ENCODE assay signal across 8 cellular contexts in the genomic region with DNA sequence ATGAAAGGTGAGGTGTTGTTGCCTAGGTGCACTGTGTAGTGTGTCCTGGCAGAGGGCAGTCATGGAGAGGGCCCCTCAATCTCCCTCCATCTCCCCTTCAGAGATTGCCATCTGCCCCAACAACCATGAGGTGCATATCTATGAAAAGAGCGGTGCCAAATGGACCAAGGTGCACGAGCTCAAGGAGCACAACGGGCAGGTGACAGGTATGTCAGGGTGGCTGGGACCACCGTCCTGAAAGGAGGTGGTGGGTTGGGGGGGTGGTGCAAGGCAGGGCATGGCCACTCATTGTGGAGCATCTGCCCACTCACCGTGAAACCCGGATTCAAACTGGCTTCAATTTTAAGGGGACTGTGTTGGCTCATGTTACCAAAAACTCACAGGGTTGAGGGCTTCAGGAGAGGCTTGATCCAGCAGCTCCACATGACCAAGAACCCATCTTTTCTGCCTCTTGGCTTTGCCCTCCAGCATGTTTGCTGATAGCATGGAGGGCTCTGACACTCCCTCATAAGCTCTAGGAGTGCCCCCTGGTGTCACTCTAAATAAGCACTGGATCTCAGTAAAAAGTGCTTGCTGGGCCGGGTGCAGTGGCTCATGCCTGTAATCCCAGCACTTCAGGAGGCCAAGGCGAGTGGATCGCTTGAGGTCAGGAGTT.
DNase-seq lines count a peak whose midpoint lies in the region; ATAC-seq and FAIRE-seq lines count a peak whose summit lies in the region.

No MANE protein-coding gene starts in this region.

- H3K9me3 Mint-ChIP-seq in central memory CD8-positive, alpha-beta T cell = no peaks in the 10 kb centered on the region
- H3K9me3 Mint-ChIP-seq in stimulated activated naive CD8-positive, alpha-beta T cell treated with anti-CD3 and anti-CD28 coated beads, Interleukin-15, Interleukin-2, amounts not matched to agents 100 ng/mL and 50 ng/mL, for 24 hours = no peaks in the 10 kb centered on the region

- ATAC-seq in central memory CD8-positive, alpha-beta T cell (replicated peaks; ENCODE audit: extremely low read depth, poor library complexity, severe bottlenecking) = peak; percentile 48

- FAIRE-seq in HTR-8/SVneo (lab: Jason Lieb, UNC) = no peak

- no peak overlapping the region for H3K4me3 Mint-ChIP-seq in central memory CD8-positive, alpha-beta T cell
- H3K4me3 Mint-ChIP-seq in stimulated activated naive CD8-positive, alpha-beta T cell treated with anti-CD3 and anti-CD28 coated beads, Interleukin-15, Interleukin-2, amounts not matched to agents 100 ng/mL and 50 ng/mL, for 24 hours = no peak overlapping the region

- H3K27ac Mint-ChIP-seq in central memory CD8-positive, alpha-beta T cell (ENCODE audit: low read depth) = no peak overlapping the region
- peak overlapping the region; percentile 79 for H3K27ac Mint-ChIP-seq in stimulated activated naive CD8-positive, alpha-beta T cell treated with anti-CD3 and anti-CD28 coated beads, Interleukin-15, Interleukin-2, amounts not matched to agents 100 ng/mL and 50 ng/mL, for 24 hours

- peaks cover 63% of the 10 kb centered on the region for H3K36me3 Mint-ChIP-seq in central memory CD8-positive, alpha-beta T cell (ENCODE audit: insufficient read depth)
- peaks cover 35% of the 10 kb centered on the region for H3K36me3 Mint-ChIP-seq in stimulated activated naive CD8-positive, alpha-beta T cell treated with anti-CD3 and anti-CD28 coated beads, Interleukin-15, Interleukin-2, amounts not matched to agents 100 ng/mL and 50 ng/mL, for 24 hours (ENCODE audit: low read depth)

- DNase-seq in activated naive CD4-positive, alpha-beta T cell treated with Interleukin-2 at 50 U/mL for 16 hours = peak; percentile 21
- no peak for DNase-seq in activated naive CD4-positive, alpha-beta T cell treated with anti-CD3 and anti-CD28 coated beads, Interleukin-2, amount 50 U/mL, for 16 hours
- peak; percentile 55 to 60 for DNase-seq in NOMO-1 (lab: John Stamatoyannopoulos, UW; ENCODE audit: unreplicated experiment in 2 of 2)
- DNase-seq in central memory CD8-positive, alpha-beta T cell (ENCODE audit: low spot score in 2 of 2) = peak in 1 of 2 donors; percentile 26
- no peak for DNase-seq in HTR-8/SVneo (ENCODE audit: insufficient read length, low spot score)
- no peak for DNase-seq in DMS153 treated with DMSO at 0.1 percent for 48 hours (lab: John Stamatoyannopoulos, UW; ENCODE audit: unreplicated experiment)
- no peak for DNase-seq in NCI-H446 treated with DMSO at 0.1 percent for 48 hours (lab: John Stamatoyannopoulos, UW)

- H3K27me3 Mint-ChIP-seq in central memory CD8-positive, alpha-beta T cell = no peaks in the 10 kb centered on the region
- no peaks in the 10 kb centered on the region for H3K27me3 Mint-ChIP-seq in stimulated activated naive CD8-positive, alpha-beta T cell treated with anti-CD3 and anti-CD28 coated beads, Interleukin-15, Interleukin-2, amounts not matched to agents 100 ng/mL and 50 ng/mL, for 24 hours

- H3K4me1 Mint-ChIP-seq in central memory CD8-positive, alpha-beta T cell = peaks cover 18% of the 10 kb centered on the region
- H3K4me1 Mint-ChIP-seq in stimulated activated naive CD8-positive, alpha-beta T cell treated with anti-CD3 and anti-CD28 coated beads, Interleukin-15, Interleukin-2, amounts not matched to agents 100 ng/mL and 50 ng/mL, for 24 hours (ENCODE audit: low read depth) = peaks cover 32% of the 10 kb centered on the region

Comparison
In these comparisons a context has a peak if more than half of its experiments do, and no peak if none do; other contexts are left out.
1. DNase-seq: peak in activated naive CD4-positive, alpha-beta T cell treated with Interleukin-2 at 50 U/mL for 16 hours (single experiment) and NOMO-1 (2 of 2); none in activated naive CD4-positive, alpha-beta T cell treated with anti-CD3 and anti-CD28 coated beads, Interleukin-2, amount 50 U/mL, for 16 hours (single experiment), HTR-8/SVneo (single experiment), DMS153 treated with DMSO at 0.1 percent for 48 hours (single experiment) and NCI-H446 treated with DMSO at 0.1 percent for 48 hours (single experiment).